8 cellular contexts compared by ENCODE assay signal in the genomic region with DNA sequence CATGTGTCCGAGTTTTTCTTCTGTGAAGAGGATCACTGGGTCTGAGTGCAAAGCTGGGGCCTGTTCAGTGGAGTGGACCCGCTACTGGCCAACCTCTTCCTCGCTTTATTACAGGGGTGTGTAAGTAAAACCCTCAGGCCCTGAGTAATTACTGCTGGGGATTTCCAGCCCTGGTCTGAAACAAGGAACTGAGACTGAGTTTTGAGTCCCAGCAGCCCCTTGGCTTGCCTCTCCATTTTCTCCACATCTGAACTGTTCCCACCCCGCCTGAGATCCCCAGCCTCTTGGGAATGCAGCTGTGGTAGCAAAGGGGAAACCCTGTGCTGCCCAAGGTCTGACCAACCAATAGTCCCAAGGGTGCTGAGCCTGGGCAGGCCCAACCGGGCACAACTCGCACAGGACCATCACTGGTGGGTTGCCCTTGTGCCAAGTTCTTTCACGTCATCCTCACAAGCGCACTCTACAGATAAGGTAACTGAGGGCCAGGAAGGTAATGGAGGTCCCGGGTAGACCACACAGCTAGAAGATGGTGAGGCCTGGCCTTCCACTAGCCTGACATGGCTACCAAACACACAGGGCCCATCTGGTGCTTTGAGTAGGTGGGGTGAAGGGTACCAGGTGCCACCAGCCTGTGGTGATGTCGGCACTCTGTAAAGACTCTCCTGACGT. TPM values are rescaled to one million over a fixed set of nuclear protein-coding genes. Genes with fewer than 3 reads are reported as not detected.
DNase-seq lines count a peak whose midpoint lies in the region; ATAC-seq lines count a peak whose summit lies in the region.

No MANE protein-coding gene starts in this region.

- H3K36me3 Mint-ChIP-seq in central memory CD8-positive, alpha-beta T cell (ENCODE audit: insufficient read depth) = peaks cover 42% of the 10 kb centered on the region

- peak; percentile 49 for DNase-seq in ELF-1 (ENCODE audit: low read depth, low spot score)
- DNase-seq in NCI-H226 = peak; percentile 12
- no peak for DNase-seq in central memory CD8-positive, alpha-beta T cell (ENCODE audit: low spot score in 2 of 2)
- no peak for DNase-seq in NCI-H345 treated with DMSO at 0.1 percent for 48 hours (lab: John Stamatoyannopoulos, UW; ENCODE audit: unreplicated experiment)
- no peak for DNase-seq in NCI-H2227 treated with DMSO at 0.1 percent for 48 hours (lab: John Stamatoyannopoulos, UW)
- no peak for DNase-seq in MG63

- H3K4me3 Mint-ChIP-seq in central memory CD8-positive, alpha-beta T cell = peak overlapping the region; percentile 72

- H3K4me1 Mint-ChIP-seq in central memory CD8-positive, alpha-beta T cell = peaks cover 72% of the 10 kb centered on the region

- H3K4me3 ChIP-seq in skin epidermis (no peak overlapping the region), MG63 (no peak overlapping the region)

- H3K27me3 ChIP-seq in MG63 = no peaks in the 10 kb centered on the region

- no peaks in the 10 kb centered on the region for H3K27me3 Mint-ChIP-seq in central memory CD8-positive, alpha-beta T cell

- H3K9me3 ChIP-seq in MG63 = no peaks in the 10 kb centered on the region

- H3K27ac Mint-ChIP-seq in central memory CD8-positive, alpha-beta T cell (ENCODE audit: low read depth) = peak overlapping the region; percentile 94

- no peaks in the 10 kb centered on the region for H3K9me3 Mint-ChIP-seq in central memory CD8-positive, alpha-beta T cell

- peak; percentile 27 for ATAC-seq in GM21381 (IDR thresholded peaks at IDR 0.05; ENCODE audit: unreplicated experiment)
- no peak for ATAC-seq in central memory CD8-positive, alpha-beta T cell (replicated peaks; ENCODE audit: extremely low read depth, poor library complexity, severe bottlenecking)

- H3K36me3 ChIP-seq in MG63 = peaks cover 8% of the 10 kb centered on the region

- H3K27ac ChIP-seq in skin epidermis = peak overlapping the region in 20 of 21 experiments; percentile 33 to 95 (median 74)

RNA-seq across cellular contexts. Expression of a gene that starts 13.7 kb away (rescaled TPM):
- 28.0 and 30.5 TPM in 2 replicates for total RNA-seq in MG63 (2014; rRNA removed; shearing (Covaris generic); ENCODE audit: low replicate concordance)

RNA-seq across cellular contexts. Expression of a gene that starts 42.1 kb away (rescaled TPM):
- total RNA-seq in MG63 (2014; rRNA removed; shearing (Covaris generic); ENCODE audit: low replicate concordance) = 10.5 and 10.9 TPM in 2 replicates

RNA-seq across cellular contexts. Expression of a gene that starts 43.7 kb away (rescaled TPM):
- 1.8 and 2.0 TPM in 2 replicates for total RNA-seq in MG63 (2014; rRNA removed; shearing (Covaris generic); ENCODE audit: low replicate concordance)

Comparison
In these comparisons a context has a peak if more than half of its experiments do, and no peak if none do; other contexts are left out.
1. DNase-seq: peak in ELF-1 (single experiment) and NCI-H226 (single experiment); none in central memory CD8-positive, alpha-beta T cell (0 of 2), NCI-H345 treated with DMSO at 0.1 percent for 48 hours (single experiment), NCI-H2227 treated with DMSO at 0.1 percent for 48 hours (single experiment) and MG63 (single experiment).